35 cellular contexts compared by ENCODE assay signal in genomic region chrX:65195621-65196020, GRCh38.
DNase-seq lines count a peak whose midpoint lies in the region; ATAC-seq and TF ChIP-seq lines count a peak whose summit lies in the region.
"Had no signal": no experiment of that assay in that cellular context is flagged by ENCODE, and none has a peak within 500 bp of the region (broad histone marks: within the 10 kb centered on the region; RNA-seq: fewer than 3 reads in every experiment).

No MANE protein-coding gene starts in this region.

- POLR2A ChIA-PET in Caco-2 (lab: Charles Lee), result no interaction called here
- POLR2A ChIA-PET in PC-3 (lab: Charles Lee; ENCODE audit: unreplicated experiment), result no interaction called here
- POLR2A ChIA-PET in HEK293T (lab: Yijun Ruan, JAX), result interaction anchor here (1.5 kb wide), 1 partner anchor 161 kb away, joined by 3 read pairs; the partner anchor contains the start of gene ZC3H12B

- BruUV-seq in Caco-2 (replicated peaks; lab: Mats Ljungman, UMichigan) (no TSS peak), PC-3 (replicated peaks; lab: Mats Ljungman, UMichigan) (no TSS peak)

- no peak overlapping the region for H3K9ac ChIP-seq in PC-3 (ENCODE audit: low read length)
- H3K9ac ChIP-seq: BLaER1 treated with 17β-estradiol and CSF1 and Interleukin-3, amounts not matched to agents 10 nM and 100 nM had no signal

- no peaks in the 10 kb centered on the region for H3K9me2 ChIP-seq in PC-3 (replicated peaks; ENCODE audit: low read length)

- intact Hi-C loops in Caco-2 (cut with micrococcal nuclease; ENCODE audit: unreplicated experiment) (loop anchor here (1.0 to 5.0 kb wide), 5 partner anchors 45 to 287 kb away; partner anchors contain the start of gene ZC4H2), PC-3 (cut with micrococcal nuclease) (loop anchor here (2.0 to 5.0 kb wide), 2 partner anchors 218 to 301 kb away; partner anchors contain the start of gene ZC4H2), left cardiac atrium (cut with DNase I) (no loop called here)

- no peaks in the 10 kb centered on the region for H3K9me3 Mint-ChIP-seq in Caco-2 (ENCODE audit: unreplicated experiment)
- peaks cover 64% of the 10 kb centered on the region for H3K9me3 Mint-ChIP-seq in nephron progenitor cell
- H3K9me3 Mint-ChIP-seq in activated T-cell treated with anti-CD3 and anti-CD28 coated beads, Interleukin-2, amount 50 U/mL, for 4 hours, result peaks cover 16% of the 10 kb centered on the region
- H3K9me3 Mint-ChIP-seq: central memory CD8-positive, alpha-beta T cell had no signal

- H3K27me3 ChIP-seq in Caco-2 (replicated peaks; ENCODE audit: control insufficient read depth, insufficient read depth, low read length) (no peaks in the 10 kb centered on the region), PC-3 (ENCODE audit: low read length) (no peaks in the 10 kb centered on the region)
- H3K27me3 ChIP-seq: adrenal gland, esophagus squamous epithelium, foreskin keratinocyte, neutrophil, tibial nerve had no signal

- no peaks in the 10 kb centered on the region for H4K20me1 ChIP-seq in PC-3 (ENCODE audit: low read length)

- peak overlapping the region; percentile 89 for H3K27ac Mint-ChIP-seq in Caco-2 (ENCODE audit: unreplicated experiment)
- peak overlapping the region; percentile 47 for H3K27ac Mint-ChIP-seq in nephron progenitor cell
- H3K27ac Mint-ChIP-seq: activated CD4-positive, alpha-beta memory T cell treated with anti-CD3 and anti-CD28 coated beads for 36 hours; activated naive CD4-positive, alpha-beta T cell treated with anti-CD3 and anti-CD28 coated beads, Interleukin-2, amount 10 ng/mL, durations not matched to agents 7 days and 5 days; memory B cell had no signal

- H3K4me2 ChIP-seq in PC-3 (ENCODE audit: low read length), result no peak overlapping the region
- H3K4me2 ChIP-seq: BLaER1 treated with 17β-estradiol and CSF1 and Interleukin-3, amounts not matched to agents 10 nM and 100 nM had no signal

- no peak for TF ChIP-seq CTCF in Caco-2 (IDR thresholded peaks at IDR 0.05; ENCODE audit: insufficient read depth in 1 of 2, low read depth in 1 of 2, low read length in 1 of 2, severe bottlenecking in 1 of 2, unreplicated experiment in 1 of 2)
- no peak for TF ChIP-seq CTCF in PC-3 (conservative IDR thresholded peaks at IDR 0.05; ENCODE audit: low read depth, low read length)
- TF ChIP-seq CTCF in nephron progenitor cell (IDR thresholded peaks at IDR 0.05), result no peak

- H3F3A ChIP-seq in PC-3 (ENCODE audit: low read length, unreplicated experiment), result no peaks in the 10 kb centered on the region

- CTCF ChIA-PET in Caco-2 (lab: Charles Lee), result interaction anchor here (2.3 kb wide), 1 partner anchor 161 kb away, joined by 14 read pairs; the partner anchor contains the start of gene ZC3H12B
- CTCF ChIA-PET in PC-3 (lab: Charles Lee), result interaction anchor here (1.1 kb wide), 1 partner anchor 220 kb away, joined by 3 read pairs; no protein-coding TSS in a partner anchor
- CTCF ChIA-PET in HEK293T (lab: Yijun Ruan, JAX), result no interaction called here

- H3K9me3 ChIP-seq in Caco-2, result no peaks in the 10 kb centered on the region
- no peaks in the 10 kb centered on the region for H3K9me3 ChIP-seq in PC-3 (ENCODE audit: low read length)
- H3K9me3 ChIP-seq: adrenal gland, esophagus squamous epithelium, neutrophil, prostate gland had no signal

- peaks cover 5% of the 10 kb centered on the region for H3K36me3 Mint-ChIP-seq in Caco-2 (ENCODE audit: insufficient read depth, unreplicated experiment)
- H3K36me3 Mint-ChIP-seq in nephron progenitor cell (ENCODE audit: low read depth), result peaks cover under 1% of the 10 kb centered on the region
- peaks cover 9% of the 10 kb centered on the region for H3K36me3 Mint-ChIP-seq in activated T-cell treated with anti-CD3 and anti-CD28 coated beads, Interleukin-2, amount 50 U/mL, for 4 hours (ENCODE audit: insufficient read depth)
- H3K36me3 Mint-ChIP-seq: activated naive CD4-positive, alpha-beta T cell treated with anti-CD3 and anti-CD28 coated beads, Interleukin-2, amount 10 ng/mL, durations not matched to agents 7 days and 5 days had no signal

- no peaks in the 10 kb centered on the region for H3K79me2 ChIP-seq in PC-3 (ENCODE audit: low read length)

- H3K4me3 Mint-ChIP-seq in Caco-2 (ENCODE audit: unreplicated experiment), result peak overlapping the region; percentile 76
- H3K4me3 Mint-ChIP-seq in nephron progenitor cell, result no peak overlapping the region
- no peak overlapping the region for H3K4me3 Mint-ChIP-seq in activated T-cell treated with anti-CD3 and anti-CD28 coated beads, Interleukin-2, amount 50 U/mL, for 4 hours
- H3K4me3 Mint-ChIP-seq: activated CD4-positive, alpha-beta memory T cell treated with anti-CD3 and anti-CD28 coated beads for 36 hours; activated naive CD4-positive, alpha-beta T cell treated with anti-CD3 and anti-CD28 coated beads, Interleukin-2, amount 10 ng/mL, durations not matched to agents 7 days and 5 days; central memory CD8-positive, alpha-beta T cell; memory B cell had no signal

- H3K4me3 ChIP-seq in Caco-2 (ENCODE audit: low read depth, low read length) (peak overlapping the region; percentile 40), PC-3 (ENCODE audit: low read length) (no peak overlapping the region)
- H3K4me3 ChIP-seq: adrenal gland; BLaER1 treated with 17β-estradiol and CSF1 and Interleukin-3, amounts not matched to agents 10 nM and 100 nM; esophagus squamous epithelium; prostate gland; tibial nerve had no signal

- H3K4me1 Mint-ChIP-seq in Caco-2 (ENCODE audit: low read depth, unreplicated experiment) (peaks cover 9% of the 10 kb centered on the region), nephron progenitor cell (peaks cover 34% of the 10 kb centered on the region)
- no peaks in the 10 kb centered on the region for H3K4me1 Mint-ChIP-seq in activated T-cell treated with anti-CD3 and anti-CD28 coated beads, Interleukin-2, amount 50 U/mL, for 4 hours (ENCODE audit: low read depth)
- H3K4me1 Mint-ChIP-seq: activated naive CD4-positive, alpha-beta T cell treated with anti-CD3 and anti-CD28 coated beads, Interleukin-2, amount 10 ng/mL, durations not matched to agents 7 days and 5 days; memory B cell had no signal

- H3K36me3 ChIP-seq in Caco-2 (ENCODE audit: control insufficient read depth, insufficient read depth, low read length), result no peaks in the 10 kb centered on the region
- no peaks in the 10 kb centered on the region for H3K36me3 ChIP-seq in PC-3 (ENCODE audit: low read depth, low read length)
- H3K36me3 ChIP-seq: adrenal gland; BLaER1 treated with 17β-estradiol and CSF1 and Interleukin-3, amounts not matched to agents 10 nM and 100 nM; esophagus squamous epithelium; neutrophil; prostate gland; tibial nerve had no signal

- H3K27me3 Mint-ChIP-seq in Caco-2 (ENCODE audit: insufficient read depth, unreplicated experiment) (no peaks in the 10 kb centered on the region), nephron progenitor cell (ENCODE audit: low read depth, poor library complexity) (no peaks in the 10 kb centered on the region)
- H3K27me3 Mint-ChIP-seq in activated T-cell treated with anti-CD3 and anti-CD28 coated beads, Interleukin-2, amount 50 U/mL, for 4 hours (ENCODE audit: low read depth), result no peaks in the 10 kb centered on the region
- H3K27me3 Mint-ChIP-seq: activated CD4-positive, alpha-beta memory T cell treated with anti-CD3 and anti-CD28 coated beads for 36 hours; activated naive CD4-positive, alpha-beta T cell treated with anti-CD3 and anti-CD28 coated beads, Interleukin-2, amount 10 ng/mL, durations not matched to agents 7 days and 5 days; central memory CD8-positive, alpha-beta T cell; memory B cell had no signal

- ATAC-seq in PC-3 (peak; percentile 46), left cardiac atrium (no peak)
- ATAC-seq in activated T-cell treated with anti-CD3 and anti-CD28 coated beads, Interleukin-2, amount 50 U/mL, for 4 hours, result no peak
- ATAC-seq: foreskin keratinocyte, Right ventricle myocardium inferior, sciatic nerve had no signal

- H3K4me1 ChIP-seq in Caco-2, result peaks cover 9% of the 10 kb centered on the region; the same call in 1 of the 2 replicates
- no peaks in the 10 kb centered on the region for H3K4me1 ChIP-seq in PC-3 (ENCODE audit: insufficient read depth, low read length)
- H3K4me1 ChIP-seq: adrenal gland; BLaER1 treated with 17β-estradiol and CSF1 and Interleukin-3, amounts not matched to agents 10 nM and 100 nM; esophagus squamous epithelium; foreskin keratinocyte; prostate gland; tibial nerve had no signal

- H3K27ac ChIP-seq in PC-3 (ENCODE audit: low read length), result no peak overlapping the region
- H3K27ac ChIP-seq: 22Rv1; adrenal gland; BLaER1 treated with 17β-estradiol and CSF1 and Interleukin-3, amounts not matched to agents 10 nM and 100 nM; esophagus squamous epithelium; foreskin keratinocyte; neutrophil; prostate gland; tibial nerve had no signal

- H2AFZ ChIP-seq in PC-3 (ENCODE audit: low read length), result no peak overlapping the region

- DNase-seq in Caco-2 (peak; percentile 57 to 61), PC-3 (no peak), iPS-NIHi11 (ENCODE audit: low spot score) (peak; percentile 4), nephron progenitor cell (no peak), HEK293T (ENCODE audit: extremely low spot score) (no peak), left cardiac atrium (no peak)
- no peak for DNase-seq in activated CD8-positive, alpha-beta memory T cell treated with anti-CD3 and anti-CD28 coated beads, Interleukin-2, amount 50 U/mL, for 4 hours
- DNase-seq in activated T-cell treated with anti-CD3 and anti-CD28 coated beads, Interleukin-2, amount 50 U/mL, for 4 hours, result no peak
- DNase-seq: activated CD4-positive, alpha-beta memory T cell treated with anti-CD3 and anti-CD28 coated beads for 36 hours; activated CD4-positive, alpha-beta T cell treated with anti-CD3 and anti-CD28 coated beads for 1 hour; activated CD8-positive, alpha-beta memory T cell treated with anti-CD3 and anti-CD28 coated beads, Interleukin-2, amount 50 U/mL, for 48 hours; activated naive CD4-positive, alpha-beta T cell treated with anti-CD3 and anti-CD28 coated beads, Interleukin-2, amount 10 ng/mL, durations not matched to agents 7 days and 5 days; adrenal gland; COR-L47; DMS79; esophagus squamous epithelium; foreskin keratinocyte; GDM1; head of caudate nucleus; NCI-H1417 treated with DMSO at 0.1 percent for 48 hours; NCI-H2029 treated with DMSO at 0.1 percent for 48 hours; NCI-H2227 treated with DMSO at 0.1 percent for 48 hours; NCI-H526; NK-92 treated with Interleukin-12 subunit alpha and Interleukin-12 subunit beta, amount 100 ng/mL, for 24 hours; stimulated activated CD4-positive, alpha-beta T cell treated with anti-CD3 and anti-CD28 coated beads, Interleukin-12 subunit alpha, Interleukin-12 subunit beta, amount 100 ng/mL, for 4 hours; stimulated activated CD4-positive, alpha-beta T cell treated with anti-CD3 and anti-CD28 coated beads, Interleukin-4, amount 100 ng/mL, for 1 hour had no signal

TF ChIP-seq in HEK293T, 16 proteins besides CTCF, POLR2A, EP300 and RAD21:
- TF ChIP-seq ZNF384 (IDR thresholded peaks at IDR 0.05) (no peak), ARNT (IDR thresholded peaks at IDR 0.05) (no peak), SP1 (IDR thresholded peaks at IDR 0.05) (no peak), CTBP1 (IDR thresholded peaks at IDR 0.05; ENCODE audit: borderline replicate concordance) (no peak), FOXA1 (IDR thresholded peaks at IDR 0.05) (no peak), FOXM1 (IDR thresholded peaks at IDR 0.05; ENCODE audit: borderline replicate concordance) (no peak)

Comparison
In these comparisons a context has a peak if more than half of its experiments do, and no peak if none do; other contexts are left out.
1. DNase-seq: peak in Caco-2 (2 of 2) and iPS-NIHi11 (single experiment); none in PC-3 (single experiment), nephron progenitor cell (single experiment), activated CD8-positive, alpha-beta memory T cell treated with anti-CD3 and anti-CD28 coated beads, Interleukin-2, amount 50 U/mL, for 4 hours (single experiment), activated T-cell treated with anti-CD3 and anti-CD28 coated beads, Interleukin-2, amount 50 U/mL, for 4 hours (single experiment), HEK293T (single experiment) and left cardiac atrium (single experiment).
2. intact Hi-C loops: an anchor here in Caco-2 (1.0 to 5.0 kb wide) and PC-3 (2.0 to 5.0 kb wide); none called in left cardiac atrium.